Comparison of ENCODE assay signal across 8 cellular contexts in the genomic region with DNA sequence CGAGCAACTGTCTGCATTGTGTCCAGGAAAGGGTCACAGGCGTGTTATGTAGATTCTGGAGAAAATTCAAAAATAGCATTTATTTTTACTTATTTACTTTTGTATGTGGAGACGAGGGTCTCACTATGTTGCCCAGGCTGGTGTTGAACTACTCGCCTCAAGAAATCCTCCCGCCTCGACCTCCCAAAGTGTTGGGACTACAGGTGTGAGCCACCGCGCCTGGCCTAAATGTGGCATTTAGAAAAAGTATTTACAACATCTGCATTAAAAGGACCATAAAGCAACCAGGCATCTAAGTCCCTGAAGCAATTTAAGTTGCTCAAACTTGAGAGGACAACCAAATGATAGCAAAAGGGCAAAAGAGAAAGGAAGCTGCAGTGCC. TPM values are rescaled to one million over a fixed set of nuclear protein-coding genes. Genes with fewer than 3 reads are reported as not detected.
DNase-seq lines count a peak whose midpoint lies in the region; ATAC-seq and TF ChIP-seq lines count a peak whose summit lies in the region.

No MANE protein-coding gene starts in this region.

- no peaks in the 10 kb centered on the region for H3K9me2 ChIP-seq in Karpas-422 (replicated peaks; ENCODE audit: insufficient read depth, low read length)

- H3K4me3 ChIP-seq in AG10803 (ENCODE audit: low read length): peak overlapping the region; percentile 98
- H3K4me3 ChIP-seq in Karpas-422 (ENCODE audit: low read length): peak overlapping the region; percentile 91

- H3K9me3 Mint-ChIP-seq in dendritic cell treated with granulocyte-macrophage colony-stimulating factor and Interleukin-4, amounts not matched to agents 40 ng/mL and 50 ng/mL, for 4 days: no peaks in the 10 kb centered on the region
- H3K9me3 Mint-ChIP-seq in natural killer cell: no peaks in the 10 kb centered on the region

- peak overlapping the region; percentile 95 for H3K27ac ChIP-seq in Karpas-422 (ENCODE audit: low read length)

- peaks cover 36% of the 10 kb centered on the region for H3K36me3 ChIP-seq in Karpas-422 (ENCODE audit: insufficient read depth, low read length)

- H4K20me1 ChIP-seq in Karpas-422 (ENCODE audit: insufficient read depth, low read depth, low read length): peaks cover 24% of the 10 kb centered on the region

- H3K36me3 Mint-ChIP-seq in dendritic cell treated with granulocyte-macrophage colony-stimulating factor and Interleukin-4, amounts not matched to agents 40 ng/mL and 50 ng/mL, for 4 days (ENCODE audit: low read depth): peaks cover 70% of the 10 kb centered on the region
- no peaks in the 10 kb centered on the region for H3K36me3 Mint-ChIP-seq in natural killer cell

- no peak overlapping the region for H2AFZ ChIP-seq in Karpas-422 (ENCODE audit: low read length)

- ATAC-seq in natural killer cell (no peak), GM19351 (IDR thresholded peaks at IDR 0.05; ENCODE audit: unreplicated experiment) (no peak), HG02884 (IDR thresholded peaks at IDR 0.05; ENCODE audit: unreplicated experiment) (no peak)

- H3K27me3 Mint-ChIP-seq in dendritic cell treated with granulocyte-macrophage colony-stimulating factor and Interleukin-4, amounts not matched to agents 40 ng/mL and 50 ng/mL, for 4 days: no peaks in the 10 kb centered on the region
- no peaks in the 10 kb centered on the region for H3K27me3 Mint-ChIP-seq in natural killer cell (ENCODE audit: low read depth in 2 of 2)

- peaks cover 36% of the 10 kb centered on the region for H3K4me1 Mint-ChIP-seq in dendritic cell treated with granulocyte-macrophage colony-stimulating factor and Interleukin-4, amounts not matched to agents 40 ng/mL and 50 ng/mL, for 4 days (ENCODE audit: low read depth)
- peaks cover 31 to 37% of the 10 kb centered on the region in 2 donors for H3K4me1 Mint-ChIP-seq in natural killer cell

- peak overlapping the region; percentile 97 for H3K27ac Mint-ChIP-seq in dendritic cell treated with granulocyte-macrophage colony-stimulating factor and Interleukin-4, amounts not matched to agents 40 ng/mL and 50 ng/mL, for 4 days
- H3K27ac Mint-ChIP-seq in natural killer cell: peak overlapping the region; percentile 93

- peak overlapping the region; percentile 86 for H3K4me3 Mint-ChIP-seq in dendritic cell treated with granulocyte-macrophage colony-stimulating factor and Interleukin-4, amounts not matched to agents 40 ng/mL and 50 ng/mL, for 4 days
- peak overlapping the region; percentile 87 for H3K4me3 Mint-ChIP-seq in natural killer cell

- no peak for TF ChIP-seq CTCF in AG10803 (conservative IDR thresholded peaks at IDR 0.05; ENCODE audit: low read length)
- TF ChIP-seq CTCF in natural killer cell (IDR thresholded peaks at IDR 0.05): no peak

- H3K27me3 ChIP-seq in Karpas-422 (ENCODE audit: low read length): no peaks in the 10 kb centered on the region

- H3K79me2 ChIP-seq in Karpas-422 (ENCODE audit: low read length): peaks cover 38% of the 10 kb centered on the region

- H3K4me1 ChIP-seq in Karpas-422 (ENCODE audit: low read length): peaks cover 38% of the 10 kb centered on the region

- DNase-seq in AG10803 (ENCODE audit: low read depth): no peak
- peak; percentile 67 for DNase-seq in Karpas-422
- DNase-seq in natural killer cell: no peak
- DNase-seq in NCI-H2107 treated with DMSO at 0.1 percent for 48 hours (lab: John Stamatoyannopoulos, UW; ENCODE audit: unreplicated experiment): no peak
- no peak for DNase-seq in activated CD4-positive, alpha-beta T cell treated with anti-CD3 and anti-CD28 coated beads, Interleukin-2, amount 50 U/mL, for 4 hours

- peak overlapping the region; percentile 88 for H3K9ac ChIP-seq in Karpas-422 (ENCODE audit: low read length)

- intact Hi-C loops in dendritic cell treated with granulocyte-macrophage colony-stimulating factor and Interleukin-4, amounts not matched to agents 40 ng/mL and 50 ng/mL, for 4 days (cut with micrococcal nuclease): no loop called here
- intact Hi-C loops in natural killer cell (cut with micrococcal nuclease): loop anchor here (1.0 to 5.0 kb wide), 3 partner anchors 95 to 282 kb away; a partner anchor contains a TSS

- peak overlapping the region; percentile 95 for H3K4me2 ChIP-seq in Karpas-422 (ENCODE audit: low read depth, low read length, poor library complexity, severe bottlenecking)

- H3K9me3 ChIP-seq in Karpas-422 (ENCODE audit: low read length): no peaks in the 10 kb centered on the region

RNA-seq across cellular contexts. Expression of a gene that starts 0.6 kb away (rescaled TPM):
- 13.3 and 15.3 TPM in 2 replicates for total RNA-seq in Karpas-422 (2014; rRNA removed; shearing (Covaris generic); ENCODE audit: low replicate concordance)
- 10 to 100 TPM; 13.7 to 24.4 (median 14.3) TPM for total RNA-seq in natural killer cell

RNA-seq across cellular contexts. Expression of a gene that starts 0.8 kb away (rescaled TPM):
- total RNA-seq in Karpas-422 (2014; rRNA removed; shearing (Covaris generic); ENCODE audit: low replicate concordance): 2,423 and 3,362 TPM in 2 replicates
- total RNA-seq in natural killer cell: 1,000 to 10,000 TPM in 1 of 3 donors, 100 to 1,000 TPM in 2; 672 to 1,208 (median 807) TPM
